In the genomic region with DNA sequence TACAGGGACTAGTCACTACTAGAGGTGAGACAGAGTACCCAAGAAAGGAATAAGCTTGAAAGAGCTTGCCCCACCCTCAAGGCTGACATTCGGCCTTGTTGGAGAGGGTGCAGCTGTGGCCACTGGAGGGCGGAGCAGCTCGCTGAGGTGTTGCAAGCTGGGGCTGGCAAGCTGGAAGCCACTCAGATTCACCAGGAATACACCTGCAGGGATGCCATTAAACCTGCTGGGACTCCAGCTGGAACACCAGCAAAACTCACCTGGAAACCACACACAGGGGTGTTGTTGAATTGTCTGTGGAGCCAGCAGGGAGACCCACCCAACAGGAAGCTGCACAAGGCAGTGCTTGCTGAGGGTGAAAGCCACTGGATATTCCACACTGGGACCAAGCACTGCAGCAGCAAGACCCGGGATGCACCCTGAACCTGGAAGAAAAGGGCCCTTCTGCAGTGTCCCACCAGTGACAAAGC, we compare ENCODE assay signal across 9 cellular contexts. TPM values are rescaled to one million over a fixed set of nuclear protein-coding genes. Genes with fewer than 3 reads are reported as not detected.
DNase-seq lines count a peak whose midpoint lies in the region; ATAC-seq and TF ChIP-seq lines count a peak whose summit lies in the region.
"Had no signal": no experiment of that assay in that cellular context is flagged by ENCODE, and none has a peak within 500 bp of the region (broad histone marks: within the 10 kb centered on the region; RNA-seq: fewer than 3 reads in every experiment).

No MANE protein-coding gene starts in this region.

- H3K36me3 Mint-ChIP-seq in activated T-cell treated with anti-CD3 and anti-CD28 coated beads, Interleukin-2, amount 50 U/mL, for 4 hours (ENCODE audit: insufficient read depth), result no peaks in the 10 kb centered on the region
- H3K36me3 Mint-ChIP-seq in T-helper 17 cell (ENCODE audit: low read depth), result no peaks in the 10 kb centered on the region
- H3K36me3 Mint-ChIP-seq in natural killer cell, result no peaks in the 10 kb centered on the region

- WGBS in iPS DF 6.9 (ENCODE audit: insufficient coverage, insufficient read length), result no CpG with 5 or more reads among the region's 4 CpGs
- 34 to 68% (median 51%) methylated on average over 4 of the region's 4 CpGs for WGBS in spleen, 5 donors

- TF ChIP-seq POLR2A in spleen (IDR thresholded peaks at IDR 0.05), result no peak

- intact Hi-C loops in natural killer cell (cut with micrococcal nuclease) (no loop called here), spleen (cut with DNase I; ENCODE audit: low total_unique reads) (loop anchor here (5.0 kb wide), 1 partner anchor 506 kb away; no protein-coding TSS in a partner anchor)

- H3K27ac ChIP-seq in iPS DF 6.9 (ENCODE audit: low read length) (no peak overlapping the region), spleen (no peak overlapping the region)
- H3K27ac ChIP-seq: thoracic aorta had no signal

- H3K27ac Mint-ChIP-seq in T-helper 17 cell, result no peak overlapping the region
- H3K27ac Mint-ChIP-seq in natural killer cell, result no peak overlapping the region

- no peaks in the 10 kb centered on the region for H3K9me3 Mint-ChIP-seq in activated T-cell treated with anti-CD3 and anti-CD28 coated beads, Interleukin-2, amount 50 U/mL, for 4 hours
- H3K9me3 Mint-ChIP-seq in natural killer cell, result no peaks in the 10 kb centered on the region

- no peaks in the 10 kb centered on the region for H3K27me3 Mint-ChIP-seq in activated T-cell treated with anti-CD3 and anti-CD28 coated beads, Interleukin-2, amount 50 U/mL, for 4 hours (ENCODE audit: low read depth)
- H3K27me3 Mint-ChIP-seq in T-helper 17 cell (no peaks in the 10 kb centered on the region), natural killer cell (ENCODE audit: low read depth in 2 of 2) (no peaks in the 10 kb centered on the region)

- peak; percentile 27 to 32 for ATAC-seq in activated T-cell treated with anti-CD3 and anti-CD28 coated beads, Interleukin-2, amount 50 U/mL, for 4 hours
- ATAC-seq in GM21825 (IDR thresholded peaks at IDR 0.05; ENCODE audit: unreplicated experiment) (peak; percentile 52), T-helper 17 cell (peak; percentile 52), natural killer cell (no peak)

- no peak for DNase-seq in activated T-cell treated with anti-CD3 and anti-CD28 coated beads, Interleukin-2, amount 50 U/mL, for 4 hours
- DNase-seq in activated T-cell treated with anti-CD3 and anti-CD28 coated beads for 4 hours, result no peak
- peak; percentile 52 to 84 for DNase-seq in Kasumi-1 (lab: John Stamatoyannopoulos, UW)
- no peak for DNase-seq in T-helper 17 cell
- peak; percentile 52 for DNase-seq in iPS DF 6.9 (ENCODE audit: low read depth, low spot score)
- no peak for DNase-seq in natural killer cell
- no peak for DNase-seq in spleen

- H3K4me3 ChIP-seq in iPS DF 6.9 (ENCODE audit: low read length), result no peak overlapping the region
- H3K4me3 ChIP-seq in spleen, result no peak overlapping the region
- H3K4me3 ChIP-seq: thoracic aorta had no signal

- H3K36me3 ChIP-seq in iPS DF 6.9 (ENCODE audit: control insufficient read depth, insufficient read depth, low read length) (0 out of 2 replicates have a peak, but pooled peaks cover 2% of the 10 kb centered on the region), spleen (peaks cover 0 to 16% (median 3%) of the 10 kb centered on the region in 6 donors)
- H3K36me3 ChIP-seq: thoracic aorta had no signal

- TF ChIP-seq CTCF in natural killer cell (IDR thresholded peaks at IDR 0.05) (no peak), spleen (IDR thresholded peaks at IDR 0.05 in 8 of 11, conservative IDR thresholded peaks at IDR 0.05 in 3 of 11) (peak in 2 of 11 experiments; percentile 12 to 17)

- H3K9me3 ChIP-seq in T-helper 17 cell (ENCODE audit: control insufficient read depth, low read length, poor library complexity, severe bottlenecking) (no peaks in the 10 kb centered on the region), iPS DF 6.9 (ENCODE audit: control insufficient read depth, insufficient read depth, low read length) (no peaks in the 10 kb centered on the region), spleen (no peaks in the 10 kb centered on the region)
- H3K9me3 ChIP-seq: thoracic aorta had no signal

- H3K4me1 Mint-ChIP-seq in activated T-cell treated with anti-CD3 and anti-CD28 coated beads, Interleukin-2, amount 50 U/mL, for 4 hours (ENCODE audit: low read depth), result peaks cover 2% of the 10 kb centered on the region
- H3K4me1 Mint-ChIP-seq in T-helper 17 cell (peaks cover 7% of the 10 kb centered on the region), natural killer cell (no peaks in the 10 kb centered on the region)

- no peak overlapping the region for H3K4me3 Mint-ChIP-seq in activated T-cell treated with anti-CD3 and anti-CD28 coated beads, Interleukin-2, amount 50 U/mL, for 4 hours
- H3K4me3 Mint-ChIP-seq in T-helper 17 cell, result no peak overlapping the region
- H3K4me3 Mint-ChIP-seq in natural killer cell, result no peak overlapping the region

- H3K4me1 ChIP-seq in iPS DF 6.9 (ENCODE audit: control insufficient read depth, insufficient read depth, low read length), result no peaks in the 10 kb centered on the region
- H3K4me1 ChIP-seq in spleen, result peaks cover 0 to 12% (median 5%) of the 10 kb centered on the region in 6 donors

- no peaks in the 10 kb centered on the region for H3K27me3 ChIP-seq in iPS DF 6.9 (ENCODE audit: control insufficient read depth, insufficient read depth, low read length)
- H3K27me3 ChIP-seq in spleen (replicated peaks in 1 of 7), result no peaks in the 10 kb centered on the region

RNA-seq across cellular contexts. Expression of a gene that starts 26.1 kb away (rescaled TPM):
- 10 to 100 TPM; 11.7 to 12.9 (median 12.7) TPM for total RNA-seq in activated T-cell treated with anti-CD3 and anti-CD28 coated beads, Interleukin-2, amount 50 U/mL, for 4 hours
- 10 to 100 TPM; 13.4 to 19.2 TPM for total RNA-seq in T-helper 17 cell
- total RNA-seq in natural killer cell, result 10 to 100 TPM; 16.1 to 21.3 (median 20.9) TPM
- total RNA-seq in spleen, result 10 to 100 TPM; 11.1 to 21.5 (median 17.0) TPM
- 10 to 100 TPM; 11.6 to 12.0 (median 11.6) TPM for polyA plus RNA-seq in spleen

RNA-seq across cellular contexts. Expression of a gene that starts 42.2 kb away (rescaled TPM):
- 1 to 10 TPM; 5.1 to 7.2 (median 6.6) TPM for total RNA-seq in activated T-cell treated with anti-CD3 and anti-CD28 coated beads, Interleukin-2, amount 50 U/mL, for 4 hours
- total RNA-seq in T-helper 17 cell (1 to 10 TPM; 1.2 to 1.5 TPM), natural killer cell (1 to 10 TPM; 2.3 to 5.4 (median 3.1) TPM), spleen (1 to 10 TPM; 3.5 to 9.9 (median 5.0) TPM)
- 1 to 10 TPM in 2 of 3 donors, under 1 TPM in 1; 0.85 to 2.2 (median 1.6) TPM for polyA plus RNA-seq in spleen

Comparison
In these comparisons a context has a peak if more than half of its experiments do, and no peak if none do; other contexts are left out.
1. ATAC-seq: peak in activated T-cell treated with anti-CD3 and anti-CD28 coated beads, Interleukin-2, amount 50 U/mL, for 4 hours (2 of 2), GM21825 (single experiment) and T-helper 17 cell (single experiment); none in natural killer cell (0 of 3).
2. DNase-seq: peak in Kasumi-1 (2 of 2) and iPS DF 6.9 (single experiment); none in activated T-cell treated with anti-CD3 and anti-CD28 coated beads, Interleukin-2, amount 50 U/mL, for 4 hours (single experiment), activated T-cell treated with anti-CD3 and anti-CD28 coated beads for 4 hours (single experiment), T-helper 17 cell (0 of 3), natural killer cell (single experiment) and spleen (single experiment).